In genomic region chr2:127414855-127415592, GRCh38 we compare ENCODE assay signal across 1 cellular context.
TF ChIP-seq lines count a peak whose summit lies in the region.

No MANE protein-coding gene starts in this region.

TF ChIP-seq in HepG2, 621 proteins besides CTCF, POLR2A, EP300 and RAD21 (continued from another document and continues in another):
- TF ChIP-seq ZNF646 (CRISPR knock-in tag; IDR thresholded peaks at IDR 0.05) (no peak), ZSCAN29 (CRISPR knock-in tag; conservative IDR thresholded peaks at IDR 0.05) (0 out of 2 replicates have a peak, but pooled peaks have one; percentile 28), NFKBIZ (CRISPR knock-in tag; IDR thresholded peaks at IDR 0.05) (no peak), SOX5 (CRISPR knock-in tag; IDR thresholded peaks at IDR 0.05; ENCODE audit: borderline replicate concordance) (peak; percentile 66; the same call in 1 of the 2 replicates), SNRNP70 (IDR thresholded peaks at IDR 0.05; ENCODE audit: low read depth, low read length) (no peak), ZNF891 (CRISPR knock-in tag; IDR thresholded peaks at IDR 0.05) (peak; percentile 63; the same call in 1 of the 2 replicates), ZBTB42 (CRISPR knock-in tag; IDR thresholded peaks at IDR 0.05) (no peak), RXRB (CRISPR knock-in tag; IDR thresholded peaks at IDR 0.05; ENCODE audit: borderline replicate concordance) (peak; percentile 91), HCFC1 (IDR thresholded peaks at IDR 0.05; ENCODE audit: low read depth, low read length) (no peak), ZNF431 (CRISPR knock-in tag; IDR thresholded peaks at IDR 0.05; ENCODE audit: borderline replicate concordance, low read depth) (no peak), ZNF282 (IDR thresholded peaks at IDR 0.05; ENCODE audit: partially characterized antibody) (no peak), DBP (CRISPR knock-in tag; IDR thresholded peaks at IDR 0.05; ENCODE audit: not compliant biosample characterization) (no peak), KLF13 (CRISPR knock-in tag; IDR thresholded peaks at IDR 0.05) (no peak), TFE3 (CRISPR knock-in tag; IDR thresholded peaks at IDR 0.05) (0 out of 2 replicates have a peak, but pooled peaks have one; percentile 21), ZXDC (CRISPR knock-in tag; IDR thresholded peaks at IDR 0.05) (no peak), ZKSCAN1 (IDR thresholded peaks at IDR 0.05; ENCODE audit: low read length) (no peak), GTF3A (CRISPR knock-in tag; conservative IDR thresholded peaks at IDR 0.05) (no peak), CENPBD1 (CRISPR knock-in tag; IDR thresholded peaks at IDR 0.05; ENCODE audit: borderline replicate concordance, low read depth) (no peak), AGO1 (IDR thresholded peaks at IDR 0.05; ENCODE audit: low read depth, low read length, poor library complexity, severe bottlenecking) (no peak), MLLT10 (CRISPR knock-in tag; IDR thresholded peaks at IDR 0.05) (no peak), TERF1 (CRISPR knock-in tag; IDR thresholded peaks at IDR 0.05) (no peak), MTF1 (CRISPR knock-in tag; IDR thresholded peaks at IDR 0.05) (no peak)
- TF ChIP-seq, protein P1, sequence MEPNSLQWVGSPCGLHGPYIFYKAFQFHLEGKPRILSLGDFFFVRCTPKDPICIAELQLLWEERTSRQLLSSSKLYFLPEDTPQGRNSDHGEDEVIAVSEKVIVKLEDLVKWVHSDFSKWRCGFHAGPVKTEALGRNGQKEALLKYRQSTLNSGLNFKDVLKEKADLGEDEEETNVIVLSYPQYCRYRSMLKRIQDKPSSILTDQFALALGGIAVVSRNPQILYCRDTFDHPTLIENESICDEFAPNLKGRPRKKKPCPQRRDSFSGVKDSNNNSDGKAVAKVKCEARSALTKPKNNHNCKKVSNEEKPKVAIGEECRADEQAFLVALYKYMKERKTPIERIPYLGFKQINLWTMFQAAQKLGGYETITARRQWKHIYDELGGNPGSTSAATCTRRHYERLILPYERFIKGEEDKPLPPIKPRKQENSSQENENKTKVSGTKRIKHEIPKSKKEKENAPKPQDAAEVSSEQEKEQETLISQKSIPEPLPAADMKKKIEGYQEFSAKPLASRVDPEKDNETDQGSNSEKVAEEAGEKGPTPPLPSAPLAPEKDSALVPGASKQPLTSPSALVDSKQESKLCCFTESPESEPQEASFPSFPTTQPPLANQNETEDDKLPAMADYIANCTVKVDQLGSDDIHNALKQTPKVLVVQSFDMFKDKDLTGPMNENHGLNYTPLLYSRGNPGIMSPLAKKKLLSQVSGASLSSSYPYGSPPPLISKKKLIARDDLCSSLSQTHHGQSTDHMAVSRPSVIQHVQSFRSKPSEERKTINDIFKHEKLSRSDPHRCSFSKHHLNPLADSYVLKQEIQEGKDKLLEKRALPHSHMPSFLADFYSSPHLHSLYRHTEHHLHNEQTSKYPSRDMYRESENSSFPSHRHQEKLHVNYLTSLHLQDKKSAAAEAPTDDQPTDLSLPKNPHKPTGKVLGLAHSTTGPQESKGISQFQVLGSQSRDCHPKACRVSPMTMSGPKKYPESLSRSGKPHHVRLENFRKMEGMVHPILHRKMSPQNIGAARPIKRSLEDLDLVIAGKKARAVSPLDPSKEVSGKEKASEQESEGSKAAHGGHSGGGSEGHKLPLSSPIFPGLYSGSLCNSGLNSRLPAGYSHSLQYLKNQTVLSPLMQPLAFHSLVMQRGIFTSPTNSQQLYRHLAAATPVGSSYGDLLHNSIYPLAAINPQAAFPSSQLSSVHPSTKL (CRISPR knock-in tag; IDR thresholded peaks at IDR 0.05), result peak; percentile 88
- TF ChIP-seq, protein P2, sequence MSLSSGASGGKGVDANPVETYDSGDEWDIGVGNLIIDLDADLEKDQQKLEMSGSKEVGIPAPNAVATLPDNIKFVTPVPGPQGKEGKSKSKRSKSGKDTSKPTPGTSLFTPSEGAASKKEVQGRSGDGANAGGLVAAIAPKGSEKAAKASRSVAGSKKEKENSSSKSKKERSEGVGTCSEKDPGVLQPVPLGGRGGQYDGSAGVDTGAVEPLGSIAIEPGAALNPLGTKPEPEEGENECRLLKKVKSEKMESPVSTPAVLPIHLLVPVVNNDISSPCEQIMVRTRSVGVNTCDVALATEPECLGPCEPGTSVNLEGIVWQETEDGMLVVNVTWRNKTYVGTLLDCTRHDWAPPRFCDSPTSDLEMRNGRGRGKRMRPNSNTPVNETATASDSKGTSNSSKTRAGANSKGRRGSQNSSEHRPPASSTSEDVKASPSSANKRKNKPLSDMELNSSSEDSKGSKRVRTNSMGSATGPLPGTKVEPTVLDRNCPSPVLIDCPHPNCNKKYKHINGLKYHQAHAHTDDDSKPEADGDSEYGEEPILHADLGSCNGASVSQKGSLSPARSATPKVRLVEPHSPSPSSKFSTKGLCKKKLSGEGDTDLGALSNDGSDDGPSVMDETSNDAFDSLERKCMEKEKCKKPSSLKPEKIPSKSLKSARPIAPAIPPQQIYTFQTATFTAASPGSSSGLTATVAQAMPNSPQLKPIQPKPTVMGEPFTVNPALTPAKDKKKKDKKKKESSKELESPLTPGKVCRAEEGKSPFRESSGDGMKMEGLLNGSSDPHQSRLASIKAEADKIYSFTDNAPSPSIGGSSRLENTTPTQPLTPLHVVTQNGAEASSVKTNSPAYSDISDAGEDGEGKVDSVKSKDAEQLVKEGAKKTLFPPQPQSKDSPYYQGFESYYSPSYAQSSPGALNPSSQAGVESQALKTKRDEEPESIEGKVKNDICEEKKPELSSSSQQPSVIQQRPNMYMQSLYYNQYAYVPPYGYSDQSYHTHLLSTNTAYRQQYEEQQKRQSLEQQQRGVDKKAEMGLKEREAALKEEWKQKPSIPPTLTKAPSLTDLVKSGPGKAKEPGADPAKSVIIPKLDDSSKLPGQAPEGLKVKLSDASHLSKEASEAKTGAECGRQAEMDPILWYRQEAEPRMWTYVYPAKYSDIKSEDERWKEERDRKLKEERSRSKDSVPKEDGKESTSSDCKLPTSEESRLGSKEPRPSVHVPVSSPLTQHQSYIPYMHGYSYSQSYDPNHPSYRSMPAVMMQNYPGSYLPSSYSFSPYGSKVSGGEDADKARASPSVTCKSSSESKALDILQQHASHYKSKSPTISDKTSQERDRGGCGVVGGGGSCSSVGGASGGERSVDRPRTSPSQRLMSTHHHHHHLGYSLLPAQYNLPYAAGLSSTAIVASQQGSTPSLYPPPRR (CRISPR knock-in tag; IDR thresholded peaks at IDR 0.05; ENCODE audit: borderline replicate concordance), result peak; percentile 82; the same call in 1 of the 2 replicates
- TF ChIP-seq, protein P3, sequence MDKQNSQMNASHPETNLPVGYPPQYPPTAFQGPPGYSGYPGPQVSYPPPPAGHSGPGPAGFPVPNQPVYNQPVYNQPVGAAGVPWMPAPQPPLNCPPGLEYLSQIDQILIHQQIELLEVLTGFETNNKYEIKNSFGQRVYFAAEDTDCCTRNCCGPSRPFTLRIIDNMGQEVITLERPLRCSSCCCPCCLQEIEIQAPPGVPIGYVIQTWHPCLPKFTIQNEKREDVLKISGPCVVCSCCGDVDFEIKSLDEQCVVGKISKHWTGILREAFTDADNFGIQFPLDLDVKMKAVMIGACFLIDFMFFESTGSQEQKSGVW (CRISPR knock-in tag; IDR thresholded peaks at IDR 0.05; ENCODE audit: borderline replicate concordance), result no peak
- TF ChIP-seq, protein P4, sequence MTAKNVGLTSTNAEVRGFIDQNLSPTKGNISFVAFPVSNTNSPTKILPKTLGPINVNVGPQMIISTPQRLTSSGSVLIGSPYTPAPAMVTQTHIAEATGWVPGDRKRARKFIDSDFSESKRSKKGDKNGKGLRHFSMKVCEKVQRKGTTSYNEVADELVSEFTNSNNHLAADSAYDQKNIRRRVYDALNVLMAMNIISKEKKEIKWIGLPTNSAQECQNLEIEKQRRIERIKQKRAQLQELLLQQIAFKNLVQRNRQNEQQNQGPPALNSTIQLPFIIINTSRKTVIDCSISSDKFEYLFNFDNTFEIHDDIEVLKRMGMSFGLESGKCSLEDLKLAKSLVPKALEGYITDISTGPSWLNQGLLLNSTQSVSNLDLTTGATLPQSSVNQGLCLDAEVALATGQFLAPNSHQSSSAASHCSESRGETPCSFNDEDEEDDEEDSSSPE (CRISPR knock-in tag; IDR thresholded peaks at IDR 0.05), result no peak
